8 cellular contexts compared by ENCODE assay signal in the genomic region with DNA sequence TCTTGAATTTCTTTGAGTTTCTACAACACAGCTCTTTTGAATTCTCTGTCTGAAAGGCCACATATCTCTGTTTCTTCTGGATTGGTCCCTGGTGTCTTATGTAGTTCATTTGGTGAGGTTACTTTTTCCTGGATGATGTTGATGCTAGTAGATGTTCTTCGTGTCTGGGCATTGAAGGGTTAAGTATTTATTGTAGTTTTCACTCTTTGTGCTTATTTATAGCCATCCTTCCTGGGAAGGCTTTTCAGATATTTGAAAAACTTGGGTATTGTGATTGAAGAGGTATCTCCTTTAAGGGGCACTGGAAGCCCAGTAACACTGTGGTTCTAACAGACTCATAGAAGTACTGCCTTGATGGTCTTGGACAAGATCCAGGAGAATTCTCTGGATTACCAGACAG.
"Had no signal": no experiment of that assay in that cellular context is flagged by ENCODE, and none has a peak within 500 bp of the region (broad histone marks: within the 10 kb centered on the region; RNA-seq: fewer than 3 reads in every experiment).

No MANE protein-coding gene starts in this region.

- H3K27ac ChIP-seq: HL-60, KMS-11 had no signal

- H3K36me3 Mint-ChIP-seq: IgD-negative memory B cell had no signal

- DNase-seq: IMR-90, KBM-7, KG1 had no signal

- ATAC-seq: HepG2 had no signal

- H3K4me1 Mint-ChIP-seq: IgD-negative memory B cell had no signal

- H3K4me2 ChIP-seq: KMS-11 had no signal

- H3K4me3 Mint-ChIP-seq: IgD-negative memory B cell had no signal

- H3K9ac ChIP-seq: KMS-11 had no signal

- H3K27ac Mint-ChIP-seq: IgD-negative memory B cell had no signal

- H3K27me3 Mint-ChIP-seq: IgD-negative memory B cell had no signal

- FAIRE-seq: HepG2, HTR-8/SVneo had no signal
